ENCODE assay signal across 26 cellular contexts in the genomic region with DNA sequence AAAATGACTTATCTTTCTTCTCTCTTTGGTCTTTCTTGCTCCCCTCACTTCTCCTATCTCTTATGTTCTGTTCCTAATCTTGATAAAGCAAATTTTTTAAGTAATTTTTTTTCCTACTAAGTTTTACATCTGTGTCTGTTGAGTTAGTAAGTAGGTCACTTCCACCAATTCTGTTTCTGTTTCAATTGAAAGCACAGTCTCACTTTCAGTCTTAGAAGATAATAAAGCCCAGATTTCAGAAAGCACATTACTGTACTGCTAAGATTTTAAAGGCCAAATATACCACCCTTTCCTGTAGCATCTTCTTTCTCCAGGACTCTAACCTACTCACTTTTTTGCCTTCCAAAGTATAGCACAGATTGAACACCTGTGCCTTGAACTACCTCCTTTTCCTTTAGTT.
DNase-seq lines count a peak whose midpoint lies in the region; ATAC-seq lines count a peak whose summit lies in the region.
"Had no signal": no experiment of that assay in that cellular context is flagged by ENCODE, and none has a peak within 500 bp of the region (broad histone marks: within the 10 kb centered on the region; RNA-seq: fewer than 3 reads in every experiment).

No MANE protein-coding gene starts in this region.

- DNase-seq in DMS153 treated with DMSO at 0.1 percent for 48 hours (lab: John Stamatoyannopoulos, UW; ENCODE audit: unreplicated experiment): no peak
- DNase-seq in GDM1 (lab: John Stamatoyannopoulos, UW): no peak
- DNase-seq in ureter (ENCODE audit: low spot score): no peak
- DNase-seq: activated CD4-positive, alpha-beta T cell treated with anti-CD3 and anti-CD28 coated beads, Interleukin-2, amount 50 U/mL, for 4 hours; activated CD4-positive, CD25-positive, alpha-beta regulatory T cell; activated naive CD4-positive, alpha-beta T cell treated with anti-CD3 and anti-CD28 coated beads, Interleukin-2, amount 50 U/mL, for 16 hours; colonic mucosa; effector memory CD4-positive, alpha-beta T cell; erythroblast; heart right ventricle; HFFc6; left cardiac atrium; NCI-H1417; NCI-H2081 treated with DMSO at 0.1 percent for 48 hours; Peyer's patch; right lobe of liver; SIG-M5; stimulated activated CD4-positive, alpha-beta T cell treated with anti-CD3 and anti-CD28 coated beads, Interleukin-15, amount 100 ng/mL, for 24 hours; stimulated activated naive CD8-positive, alpha-beta T cell treated with anti-CD3 and anti-CD28 coated beads, Interleukin-15, Interleukin-2, amounts not matched to agents 100 U/mL and 50 U/mL, for 24 hours; T-cell; thyroid gland had no signal

- ATAC-seq in GM21367 (IDR thresholded peaks at IDR 0.05; ENCODE audit: unreplicated experiment): peak; percentile 84
- ATAC-seq in HG02981 (IDR thresholded peaks at IDR 0.05; ENCODE audit: unreplicated experiment): peak; percentile 81
- peak; percentile 72 for ATAC-seq in HG03442 (IDR thresholded peaks at IDR 0.05; ENCODE audit: unreplicated experiment)
- no peak for ATAC-seq in HG02938 (IDR thresholded peaks at IDR 0.05; ENCODE audit: unreplicated experiment)
- ATAC-seq: GM23338; heart right ventricle; left cardiac atrium; right lobe of liver; stimulated activated naive CD8-positive, alpha-beta T cell treated with anti-CD3 and anti-CD28 coated beads, Interleukin-15, Interleukin-2, amounts not matched to agents 100 U/mL and 50 U/mL, for 24 hours; T-cell had no signal
